19 cellular contexts compared by ENCODE assay signal in genomic region chr5:180112101-180112861, GRCh38.
"Had no signal": no experiment of that assay in that cellular context is flagged by ENCODE, and none has a peak within 500 bp of the region (broad histone marks: within the 10 kb centered on the region; RNA-seq: fewer than 3 reads in every experiment).

No MANE protein-coding gene starts in this region.

- H3K27me3 ChIP-seq: foreskin keratinocyte, thyroid gland, uterus had no signal

- H3K9me3 ChIP-seq: thyroid gland had no signal

- ATAC-seq: activated T-helper 17 cell treated with anti-CD3 and anti-CD28 coated beads, Interleukin-2, amount 50 U/mL, for 72 hours; foreskin keratinocyte had no signal

- DNase-seq: activated B cell treated with CpG ODN at 0.5 μM for 24 hours; activated CD4-positive, alpha-beta T cell treated with anti-CD3 and anti-CD28 coated beads, Interleukin-2, amount 10 ng/mL, durations not matched to agents 7 days and 5 days; activated CD8-positive, alpha-beta memory T cell treated with anti-CD3 and anti-CD28 coated beads for 24 hours; activated naive CD4-positive, alpha-beta T cell treated with anti-CD3 and anti-CD28 coated beads, Interleukin-2, amount 50 U/mL, for 16 hours; amniotic stem cell; central memory CD4-positive, alpha-beta T cell; cortex of kidney; effector CD8-positive, alpha-beta T cell; foreskin keratinocyte; glutamatergic neuron; hypothalamus; lower lobe of right lung; nephron progenitor cell; stimulated activated CD4-positive, alpha-beta T cell treated with anti-CD3 and anti-CD28 coated beads, Interleukin-12 subunit alpha, Interleukin-12 subunit beta, amount 100 ng/mL, for 4 hours; stimulated activated CD4-positive, alpha-beta T cell treated with anti-CD3 and anti-CD28 coated beads, Interleukin-2, amount 100 ng/mL, for 24 hours; SW 1271; thyroid gland had no signal

- H3K4me1 ChIP-seq: foreskin keratinocyte, lower lobe of right lung, thyroid gland, uterus had no signal

- H3K36me3 ChIP-seq: lower lobe of right lung, thyroid gland, uterus had no signal

- H3K4me3 ChIP-seq: lower lobe of right lung, thyroid gland, uterus had no signal

- H3K27ac ChIP-seq: foreskin keratinocyte, lower lobe of right lung, thyroid gland, uterus had no signal
